14 cellular contexts compared by ENCODE assay signal in genomic region chr16:59440-60059, GRCh38. TPM values are rescaled to one million over a fixed set of nuclear protein-coding genes. Genes with fewer than 3 reads are reported as not detected.
DNase-seq lines count a peak whose midpoint lies in the region; ATAC-seq, FAIRE-seq and TF ChIP-seq lines count a peak whose summit lies in the region.
"Had no signal": no experiment of that assay in that cellular context is flagged by ENCODE, and none has a peak within 500 bp of the region (broad histone marks: within the 10 kb centered on the region; RNA-seq: fewer than 3 reads in every experiment).

No MANE protein-coding gene starts in this region.

- SMC1A ChIA-PET in GM12878 (lab: Charles Lee; ENCODE audit: uncharacterized antibody, unreplicated experiment) = no interaction called here

- DNase-seq in left cardiac atrium = peak; percentile 12
- DNase-seq in left ventricle myocardium inferior = no peak
- peak; percentile 60 for DNase-seq in G401 (ENCODE audit: low spot score)
- no peak for DNase-seq in GM12878 (ENCODE audit: low read depth, low spot score)
- DNase-seq in endothelial cell of umbilical vein (ENCODE audit: low read depth, low spot score) = no peak
- no peak for DNase-seq in GOT3 (lab: John Stamatoyannopoulos, UW)
- no peak for DNase-seq in NCI-H2196 (lab: John Stamatoyannopoulos, UW; ENCODE audit: unreplicated experiment)
- DNase-seq: Calu3, DMS53, GDM1 had no signal

- H3K4me2 ChIP-seq in GM12878 (ENCODE audit: control insufficient read depth, insufficient read depth) = no peak overlapping the region
- no peak overlapping the region for H3K4me2 ChIP-seq in endothelial cell of umbilical vein (ENCODE audit: insufficient read depth, low read length)
- H3K4me2 ChIP-seq: BLaER1 treated with 17β-estradiol and CSF1 and Interleukin-3, amounts not matched to agents 10 nM and 100 nM had no signal

- no peak for ATAC-seq in left cardiac atrium
- ATAC-seq in GM12878 = no peak
- ATAC-seq: CD8-positive, alpha-beta T cell had no signal

- dilution Hi-C loops in endothelial cell of umbilical vein (cut with MboI; ENCODE audit: extremely low pct_ligation_motif_present, low sequenced_read_pairs) = no loop called here

- POLR2A ChIA-PET in GM12878 (lab: Charles Lee) = interaction anchor here (1.2 kb wide), 1 partner anchor 13 kb away, joined by 3 read pairs; the partner anchor contains the start of gene RHBDF1
- POLR2A ChIA-PET in endothelial cell of umbilical vein (lab: Charles Lee) = no interaction called here

- TF ChIP-seq EP300 in GM12878 (IDR thresholded peaks at IDR 0.05; ENCODE audit: borderline replicate concordance in 1 of 2, control insufficient read depth in 1 of 2, low read depth in 2 of 2, low read length in 2 of 2) = no peak

- 82% methylated on average over 14 of the region's 14 CpGs for WGBS in GM12878 (ENCODE audit: insufficient coverage, insufficient replicate concordance, low lambda C conversion rate, missing lambda C conversion rate)

- TF ChIP-seq POLR2A in GM12878 (IDR thresholded peaks at IDR 0.05; ENCODE audit: low read depth, low read length) (0 out of 2 replicates have a peak, but pooled peaks have one; percentile 12), endothelial cell of umbilical vein (IDR thresholded peaks at IDR 0.05; ENCODE audit: low read depth, low read length) (no peak)

- intact Hi-C loops in left cardiac atrium (cut with DNase I) = no loop called here
- intact Hi-C loops in left ventricle myocardium inferior (cut with micrococcal nuclease) = no loop called here
- intact Hi-C loops in GM12878 (cut with micrococcal nuclease; ENCODE audit: unreplicated experiment) = no loop called here
- intact Hi-C loops in endothelial cell of umbilical vein (cut with micrococcal nuclease) = no loop called here

- H4K20me1 ChIP-seq in GM12878 (ENCODE audit: control insufficient read depth, insufficient read depth) (no peaks in the 10 kb centered on the region), endothelial cell of umbilical vein (replicated peaks; ENCODE audit: control insufficient read depth, extremely low read depth, insufficient read depth, low read length) (no peaks in the 10 kb centered on the region)

- no peak overlapping the region for H3K9ac ChIP-seq in GM12878 (ENCODE audit: control insufficient read depth, insufficient read depth, low read length)
- H3K9ac ChIP-seq in endothelial cell of umbilical vein (replicated peaks; ENCODE audit: extremely low read depth, insufficient read depth, low read length) = no peak overlapping the region

- BruUV-seq in GM12878 (replicated peaks; lab: Mats Ljungman, UMichigan) (no TSS peak), endothelial cell of umbilical vein (replicated peaks; lab: Mats Ljungman, UMichigan) (no TSS peak)

- H3K9me1 ChIP-seq in endothelial cell of umbilical vein (replicated peaks; ENCODE audit: control insufficient read depth, extremely low read depth, insufficient read depth, low read length) = no peaks in the 10 kb centered on the region

- CTCF ChIA-PET in GM12878 (lab: Yijun Ruan, JAX) (interaction anchor here (2.0 to 4.0 kb wide), 2 partner anchors 37 kb away, joined by 12 to 16 read pairs; no protein-coding TSS in a partner anchor), endothelial cell of umbilical vein (lab: Charles Lee) (no interaction called here)

- H3K4me3 ChIP-seq in left ventricle myocardium inferior = no peak overlapping the region
- no peak overlapping the region for H3K4me3 ChIP-seq in GM12878
- H3K4me3 ChIP-seq in endothelial cell of umbilical vein (replicated peaks in 1 of 3; ENCODE audit: insufficient read depth in 1 of 3, low read depth in 1 of 3, low read length in 3 of 3) = no peak overlapping the region
- H3K4me3 ChIP-seq: BLaER1 treated with 17β-estradiol and CSF1 and Interleukin-3, amounts not matched to agents 10 nM and 100 nM; HAP-1 had no signal

- TF ChIP-seq CTCF in left ventricle myocardium inferior (IDR thresholded peaks at IDR 0.05; ENCODE audit: borderline replicate concordance) (no peak), GM12878 (IDR thresholded peaks at IDR 0.05 in 2 of 3, conservative IDR thresholded peaks at IDR 0.05 in 1 of 3; ENCODE audit: control insufficient read depth in 2 of 3, extremely low read depth in 1 of 3, insufficient read depth in 1 of 3, low read depth in 3 of 3, low read length in 3 of 3) (no peak), endothelial cell of umbilical vein (IDR thresholded peaks at IDR 0.05; ENCODE audit: extremely low read depth in 1 of 2, insufficient read depth in 1 of 2, low read depth in 1 of 2, low read length in 2 of 2) (no peak)

- H2AFZ ChIP-seq in GM12878 (ENCODE audit: control insufficient read depth, low read depth, low read length) (no peak overlapping the region), endothelial cell of umbilical vein (ENCODE audit: low read depth, low read length) (no peak overlapping the region)

- in situ Hi-C loops in G401 (cut with HindIII; ENCODE audit: low sequenced_read_pairs) (no loop called here), GM12878 (cut with MboI) (no loop called here)

- RAD21 ChIA-PET in GM12878 (lab: Charles Lee; ENCODE audit: unreplicated experiment) = no interaction called here

- H3K36me3 ChIP-seq in left ventricle myocardium inferior (peaks cover 94% of the 10 kb centered on the region), GM12878 (ENCODE audit: control insufficient read depth in 2 of 2, insufficient read depth in 2 of 2, low read length in 1 of 2) (peaks cover 6% of the 10 kb centered on the region in 2 experiments), endothelial cell of umbilical vein (ENCODE audit: control insufficient read depth in 2 of 2, extremely low read depth in 1 of 2, insufficient read depth in 2 of 2, low read length in 2 of 2) (peaks cover 0 to 74% of the 10 kb centered on the region in 2 experiments)

- TF ChIP-seq RAD21 in GM12878 (IDR thresholded peaks at IDR 0.05; ENCODE audit: insufficient read depth, low read depth, low read length) = no peak

- no peaks in the 10 kb centered on the region for H3K27me3 ChIP-seq in left ventricle myocardium inferior (ENCODE audit: low read depth)
- no peaks in the 10 kb centered on the region for H3K27me3 ChIP-seq in GM12878 (replicated peaks in 1 of 2; ENCODE audit: control insufficient read depth in 2 of 2, insufficient read depth in 2 of 2, low read length in 1 of 2)
- H3K27me3 ChIP-seq in endothelial cell of umbilical vein (ENCODE audit: control insufficient read depth in 2 of 2, insufficient read depth in 2 of 2, low read length in 2 of 2) = no peaks in the 10 kb centered on the region
- H3K27me3 ChIP-seq: BLaER1 treated with 17β-estradiol and CSF1 and Interleukin-3, amounts not matched to agents 10 nM and 100 nM had no signal

- no peaks in the 10 kb centered on the region for H3K9me3 ChIP-seq in left ventricle myocardium inferior (replicated peaks)
- no peaks in the 10 kb centered on the region for H3K9me3 ChIP-seq in GM12878 (replicated peaks; ENCODE audit: control insufficient read depth, insufficient read depth, low read length)
- no peaks in the 10 kb centered on the region for H3K9me3 ChIP-seq in endothelial cell of umbilical vein (replicated peaks; ENCODE audit: control insufficient read depth, insufficient read depth, low read length)
- H3K9me3 ChIP-seq: BLaER1 treated with 17β-estradiol and CSF1 and Interleukin-3, amounts not matched to agents 10 nM and 100 nM; HAP-1 had no signal

- no peak overlapping the region for H3K27ac ChIP-seq in left ventricle myocardium inferior (replicated peaks)
- H3K27ac ChIP-seq in GM12878 (ENCODE audit: control insufficient read depth, insufficient read depth) = no peak overlapping the region
- no peak overlapping the region for H3K27ac ChIP-seq in endothelial cell of umbilical vein (ENCODE audit: insufficient read depth, low read depth, low read length)
- H3K27ac ChIP-seq: BLaER1 treated with 17β-estradiol and CSF1 and Interleukin-3, amounts not matched to agents 10 nM and 100 nM had no signal

- H3K79me2 ChIP-seq in GM12878 (ENCODE audit: control insufficient read depth, insufficient read depth, low read length) (peaks cover 5% of the 10 kb centered on the region), endothelial cell of umbilical vein (ENCODE audit: control insufficient read depth, insufficient read depth, low read length) (no peaks in the 10 kb centered on the region)

- FAIRE-seq in GM12878 (lab: Jason Lieb, UNC) (no peak), endothelial cell of umbilical vein (lab: Jason Lieb, UNC) (no peak)
- FAIRE-seq: GM19239 had no signal

- H3K4me1 ChIP-seq in left ventricle myocardium inferior = peaks cover 8% of the 10 kb centered on the region
- no peaks in the 10 kb centered on the region for H3K4me1 ChIP-seq in GM12878 (ENCODE audit: control insufficient read depth, insufficient read depth, low read length)
- no peaks in the 10 kb centered on the region for H3K4me1 ChIP-seq in endothelial cell of umbilical vein (ENCODE audit: control insufficient read depth, extremely low read depth, insufficient read depth, low read length)

RNA-seq across cellular contexts. Expression of gene SNRNP25, which starts 5.9 kb away (rescaled TPM):
- total RNA-seq in left cardiac atrium = 10 to 100 TPM; 54.7 to 56.9 TPM
- total RNA-seq in left ventricle myocardium inferior = 71.2 TPM
- total RNA-seq in G401 (2014; rRNA removed; shearing (Covaris generic)) = 53.9 and 57.0 TPM in 2 replicates
- total RNA-seq in GM12878 (2013; cell fraction: nucleolus; rRNA removed) = 19.0 and 21.4 TPM in 2 replicates
- total RNA-seq in GM12878 (2014; rRNA removed) = 68.5 and 79.9 TPM in 2 replicates
- 58.6 and 58.9 TPM in 2 replicates for total RNA-seq in GM12878 (2014; rRNA removed; fragmentation: Illumina TruSeq; extraction: Trizol)
- total RNA-seq in GM12878 (2021) = 69.8 and 72.6 TPM in 2 replicates
- polyA plus RNA-seq in GM12878 (2011; ENCODE audit: low read depth) = 95.4 TPM
- polyA plus RNA-seq in GM12878 (2011; rRNA removed) = 39.9 and 56.9 TPM in 2 replicates
- polyA plus RNA-seq in GM12878 (2011; cell fraction: cytosol; rRNA removed) = 67.5 and 80.5 TPM in 2 replicates
- polyA plus RNA-seq in GM12878 (2011; cell fraction: nucleus; rRNA removed) = 38.6 and 41.4 TPM in 2 replicates
- 52.2 and 67.8 TPM in 2 replicates for polyA plus RNA-seq in GM12878 (2012)
- polyA plus RNA-seq in GM12878 (2014; fragmentation: Illumina TruSeq; extraction: Trizol) = 40.2 and 65.9 TPM in 2 replicates
- 10 to 100 TPM; 40.9 to 59.8 TPM for polyA plus RNA-seq in GM12878 (2014; fragmentation: Nextera tagmentation; extraction: Ambion mirVana)
- polyA plus RNA-seq in GM12878 (2014; rRNA removed) = 84.2 and 90.2 TPM in 2 replicates
- 100 to 1,000 TPM; 122 to 138 TPM for polyA plus RNA-seq in GM12878 (2016; fragmentation: Nextera tagmentation; extraction: Ambion mirVana)
- 20.5 and 23.6 TPM in 2 replicates for polyA minus RNA-seq in GM12878 (2011; rRNA and poly(A)+ RNA removed)
- polyA minus RNA-seq in GM12878 (2011; cell fraction: cytosol; rRNA and poly(A)+ RNA removed) = 7.4 and 10.0 TPM in 2 replicates
- polyA minus RNA-seq in GM12878 (2011; cell fraction: nucleus; rRNA and poly(A)+ RNA removed) = 7.1 and 12.8 TPM in 2 replicates
- 41.8 and 50.2 TPM in 2 replicates for total RNA-seq in endothelial cell of umbilical vein
- polyA plus RNA-seq in endothelial cell of umbilical vein = 42.1 and 49.6 TPM in 2 replicates
- polyA plus RNA-seq in endothelial cell of umbilical vein (2011; cell fraction: cytosol; rRNA removed) = 76.4 and 84.8 TPM in 2 replicates
- polyA plus RNA-seq in endothelial cell of umbilical vein (2011; cell fraction: nucleus; rRNA removed) = 28.5 and 33.5 TPM in 2 replicates
- 54.9 and 59.2 TPM in 2 replicates for polyA plus RNA-seq in endothelial cell of umbilical vein (2012)
- polyA minus RNA-seq in endothelial cell of umbilical vein = 18.4 and 18.6 TPM in 2 replicates
- 18.6 TPM for polyA minus RNA-seq in endothelial cell of umbilical vein (2011; cell fraction: cytosol; rRNA and poly(A)+ RNA removed)
- 3.8 and 4.0 TPM in 2 replicates for polyA minus RNA-seq in endothelial cell of umbilical vein (2011; cell fraction: nucleus; rRNA and poly(A)+ RNA removed)

RNA-seq across cellular contexts. Expression of gene POLR3K, which starts 6.1 kb away (rescaled TPM):
- total RNA-seq in left cardiac atrium (10 to 100 TPM; 11.4 to 11.7 TPM), left ventricle myocardium inferior (11.7 TPM), GM12878 (2014; rRNA removed) (25.0 and 25.6 TPM in 2 replicates), GM12878 (2014; rRNA removed; fragmentation: Illumina TruSeq; extraction: Trizol) (23.8 and 25.3 TPM in 2 replicates), GM12878 (2021) (56.0 and 58.3 TPM in 2 replicates), endothelial cell of umbilical vein (18.4 and 20.6 TPM in 2 replicates)
- 19.2 and 36.9 TPM in 2 replicates for total RNA-seq in G401 (2014; rRNA removed; shearing (Covaris generic))
- total RNA-seq in GM12878 (2013; cell fraction: nucleolus; rRNA removed) = 38.3 and 42.5 TPM in 2 replicates
- polyA plus RNA-seq in GM12878 (2011; ENCODE audit: low read depth) = 25.6 TPM
- polyA plus RNA-seq in GM12878 (2011; rRNA removed) (54.9 and 65.8 TPM in 2 replicates), GM12878 (2014; fragmentation: Illumina TruSeq; extraction: Trizol) (23.1 and 39.1 TPM in 2 replicates), GM12878 (2014; fragmentation: Nextera tagmentation; extraction: Ambion mirVana) (100 to 1,000 TPM; 195 to 222 TPM), GM12878 (2014; rRNA removed) (60.0 and 62.2 TPM in 2 replicates), GM12878 (2016; fragmentation: Nextera tagmentation; extraction: Ambion mirVana) (100 to 1,000 TPM; 106 to 115 TPM), endothelial cell of umbilical vein (28.0 and 33.2 TPM in 2 replicates)
- 105 and 107 TPM in 2 replicates for polyA plus RNA-seq in GM12878 (2011; cell fraction: cytosol; rRNA removed)
- 52.4 and 59.9 TPM in 2 replicates for polyA plus RNA-seq in GM12878 (2011; cell fraction: nucleus; rRNA removed)
- polyA plus RNA-seq in GM12878 (2012) = 35.4 and 38.1 TPM in 2 replicates
- polyA minus RNA-seq in GM12878 (2011; rRNA and poly(A)+ RNA removed) = 66.7 and 70.0 TPM in 2 replicates
- 20.0 and 22.8 TPM in 2 replicates for polyA minus RNA-seq in GM12878 (2011; cell fraction: cytosol; rRNA and poly(A)+ RNA removed)
- polyA minus RNA-seq in GM12878 (2011; cell fraction: nucleus; rRNA and poly(A)+ RNA removed) = 14.5 and 26.7 TPM in 2 replicates
- polyA plus RNA-seq in endothelial cell of umbilical vein (2011; cell fraction: cytosol; rRNA removed) = 32.9 and 42.4 TPM in 2 replicates
- polyA plus RNA-seq in endothelial cell of umbilical vein (2011; cell fraction: nucleus; rRNA removed) = 11.6 and 12.5 TPM in 2 replicates
- polyA plus RNA-seq in endothelial cell of umbilical vein (2012) = 25.5 and 35.5 TPM in 2 replicates
- 17.6 and 17.7 TPM in 2 replicates for polyA minus RNA-seq in endothelial cell of umbilical vein
- 34.3 TPM for polyA minus RNA-seq in endothelial cell of umbilical vein (2011; cell fraction: cytosol; rRNA and poly(A)+ RNA removed)
- 2.9 and 3.4 TPM in 2 replicates for polyA minus RNA-seq in endothelial cell of umbilical vein (2011; cell fraction: nucleus; rRNA and poly(A)+ RNA removed)

RNA-seq across cellular contexts. Expression of gene RHBDF1, which starts 12.9 kb away (rescaled TPM):
- total RNA-seq in left cardiac atrium (10 to 100 TPM; 15.5 to 22.1 TPM), left ventricle myocardium inferior (24.4 TPM), GM12878 (2014; rRNA removed) (0.54 and 0.85 TPM in 2 replicates), GM12878 (2014; rRNA removed; fragmentation: Illumina TruSeq; extraction: Trizol) (0.14 and 0.36 TPM in 2 replicates), GM12878 (2021) (0.72 and 0.93 TPM in 2 replicates), endothelial cell of umbilical vein (55.1 and 57.0 TPM in 2 replicates)
- 21.4 and 24.9 TPM in 2 replicates for total RNA-seq in G401 (2014; rRNA removed; shearing (Covaris generic))
- total RNA-seq in GM12878 (2013; cell fraction: nucleolus; rRNA removed) = 0.42 and 0.88 TPM in 2 replicates
- 1.5 TPM for polyA plus RNA-seq in GM12878 (2011; ENCODE audit: low read depth)
- polyA plus RNA-seq in GM12878 (2011; rRNA removed) (0.04 TPM in 1 of 2 replicates, not detected in the other), GM12878 (2014; fragmentation: Illumina TruSeq; extraction: Trizol) (0.40 TPM in 1 of 2 replicates, not detected in the other), GM12878 (2014; fragmentation: Nextera tagmentation; extraction: Ambion mirVana) (under 1 TPM in 1 of 2 experiments, not detected in 1; 0.09 TPM), GM12878 (2014; rRNA removed) (0.19 and 0.42 TPM in 2 replicates), GM12878 (2016; fragmentation: Nextera tagmentation; extraction: Ambion mirVana) (not detected), endothelial cell of umbilical vein (113 and 137 TPM in 2 replicates)
- polyA plus RNA-seq in GM12878 (2011; cell fraction: cytosol; rRNA removed) = 0.03 and 0.12 TPM in 2 replicates
- 1.3 and 1.4 TPM in 2 replicates for polyA plus RNA-seq in GM12878 (2011; cell fraction: nucleus; rRNA removed)
- 1.6 and 2.0 TPM in 2 replicates for polyA plus RNA-seq in GM12878 (2012)
- polyA minus RNA-seq in GM12878 (2011; rRNA and poly(A)+ RNA removed) = not detected in 2 replicates
- 0.62 TPM in 1 of 2 replicates, not detected in the other for polyA minus RNA-seq in GM12878 (2011; cell fraction: cytosol; rRNA and poly(A)+ RNA removed)
- polyA minus RNA-seq in GM12878 (2011; cell fraction: nucleus; rRNA and poly(A)+ RNA removed) = 0.12 and 0.77 TPM in 2 replicates
- polyA plus RNA-seq in endothelial cell of umbilical vein (2011; cell fraction: cytosol; rRNA removed) = 36.3 and 43.7 TPM in 2 replicates
- polyA plus RNA-seq in endothelial cell of umbilical vein (2011; cell fraction: nucleus; rRNA removed) = 340 and 426 TPM in 2 replicates
- 43.3 and 52.5 TPM in 2 replicates for polyA plus RNA-seq in endothelial cell of umbilical vein (2012)
- polyA minus RNA-seq in endothelial cell of umbilical vein = 67.9 and 77.9 TPM in 2 replicates
- polyA minus RNA-seq in endothelial cell of umbilical vein (2011; cell fraction: cytosol; rRNA and poly(A)+ RNA removed) = 5.2 TPM
- polyA minus RNA-seq in endothelial cell of umbilical vein (2011; cell fraction: nucleus; rRNA and poly(A)+ RNA removed) = 70.9 and 84.9 TPM in 2 replicates

RNA-seq across cellular contexts. Expression of gene MPG, which starts 18.5 kb away (rescaled TPM):
- total RNA-seq in left cardiac atrium (10 to 100 TPM; 29.9 to 40.2 TPM), left ventricle myocardium inferior (44.5 TPM), GM12878 (2014; rRNA removed) (147 and 193 TPM in 2 replicates), GM12878 (2014; rRNA removed; fragmentation: Illumina TruSeq; extraction: Trizol) (25.7 and 37.3 TPM in 2 replicates), GM12878 (2021) (70.8 and 74.1 TPM in 2 replicates), endothelial cell of umbilical vein (68.1 and 70.5 TPM in 2 replicates)
- 158 and 323 TPM in 2 replicates for total RNA-seq in G401 (2014; rRNA removed; shearing (Covaris generic))
- total RNA-seq in GM12878 (2013; cell fraction: nucleolus; rRNA removed) = 24.9 and 26.3 TPM in 2 replicates
- polyA plus RNA-seq in GM12878 (2011; ENCODE audit: low read depth) = 24.2 TPM
- polyA plus RNA-seq in GM12878 (2011; rRNA removed) (13.5 and 35.9 TPM in 2 replicates), GM12878 (2014; fragmentation: Illumina TruSeq; extraction: Trizol) (1.2 and 14.8 TPM in 2 replicates), GM12878 (2014; fragmentation: Nextera tagmentation; extraction: Ambion mirVana) (1 to 10 TPM in 1 of 2 experiments, under 1 TPM in 1; 0.32 to 4.8 TPM), GM12878 (2014; rRNA removed) (162 and 200 TPM in 2 replicates), GM12878 (2016; fragmentation: Nextera tagmentation; extraction: Ambion mirVana) (10 to 100 TPM; 75.5 to 80.8 TPM), endothelial cell of umbilical vein (140 and 178 TPM in 2 replicates)
- 92.3 and 129 TPM in 2 replicates for polyA plus RNA-seq in GM12878 (2011; cell fraction: cytosol; rRNA removed)
- 71.2 and 77.3 TPM in 2 replicates for polyA plus RNA-seq in GM12878 (2011; cell fraction: nucleus; rRNA removed)
- 51.3 and 64.2 TPM in 2 replicates for polyA plus RNA-seq in GM12878 (2012)
- polyA minus RNA-seq in GM12878 (2011; rRNA and poly(A)+ RNA removed) = 9.1 and 38.3 TPM in 2 replicates
- polyA minus RNA-seq in GM12878 (2011; cell fraction: cytosol; rRNA and poly(A)+ RNA removed) = 25.2 and 28.2 TPM in 2 replicates
- polyA minus RNA-seq in GM12878 (2011; cell fraction: nucleus; rRNA and poly(A)+ RNA removed) = 15.6 and 18.5 TPM in 2 replicates
- polyA plus RNA-seq in endothelial cell of umbilical vein (2011; cell fraction: cytosol; rRNA removed) = 54.6 and 92.5 TPM in 2 replicates
- 26.0 and 26.1 TPM in 2 replicates for polyA plus RNA-seq in endothelial cell of umbilical vein (2011; cell fraction: nucleus; rRNA removed)
- polyA plus RNA-seq in endothelial cell of umbilical vein (2012) = 48.5 and 63.0 TPM in 2 replicates
- polyA minus RNA-seq in endothelial cell of umbilical vein = 16.4 and 18.6 TPM in 2 replicates
- polyA minus RNA-seq in endothelial cell of umbilical vein (2011; cell fraction: cytosol; rRNA and poly(A)+ RNA removed) = 38.9 TPM
- polyA minus RNA-seq in endothelial cell of umbilical vein (2011; cell fraction: nucleus; rRNA and poly(A)+ RNA removed) = 4.2 and 14.6 TPM in 2 replicates

Comparison
In these comparisons a context has a peak if more than half of its experiments do, and no peak if none do; other contexts are left out.
1. DNase-seq: peak in left cardiac atrium (single experiment) and G401 (single experiment); none in left ventricle myocardium inferior (single experiment), GM12878 (single experiment), endothelial cell of umbilical vein (single experiment), GOT3 (single experiment) and NCI-H2196 (single experiment).
2. RNA of gene RHBDF1, which starts 12.9 kb away (total RNA-seq): 55.1 to 57.0 TPM in endothelial cell of umbilical vein, 21.4 to 24.9 TPM in G401, 24.4 TPM in left ventricle myocardium inferior (single experiment) and 15.5 to 22.1 TPM in left cardiac atrium; 0.14 to 0.93 TPM in GM12878; every median in the first group is over 4 times any median in the second.